ENCODE assay signal across 28 cellular contexts in genomic region chr15:101303408-101303807, GRCh38.
"Had no signal": no experiment of that assay in that cellular context is flagged by ENCODE, and none has a peak within 500 bp of the region (broad histone marks: within the 10 kb centered on the region; RNA-seq: fewer than 3 reads in every experiment).

No MANE protein-coding gene starts in this region.

- FAIRE-seq: TTC549 had no signal

- DNase-seq: activated CD4-positive, alpha-beta T cell treated with anti-CD3 and anti-CD28 coated beads, Interleukin-2, amount 10 ng/mL, durations not matched to agents 24 days and 14 days; activated CD4-positive, alpha-beta T cell treated with anti-CD3 and anti-CD28 coated beads, Interleukin-2, amount 50 U/mL, for 4 hours; activated CD8-positive, alpha-beta T cell treated with anti-CD3 and anti-CD28 coated beads for 36 hours; activated gamma-delta T cell; activated naive CD4-positive, alpha-beta T cell treated with Interleukin-2 at 50 U/mL for 16 hours; activated naive CD8-positive, alpha-beta T cell treated with anti-CD3 and anti-CD28 coated beads, Interleukin-2, amount 10 ng/mL, durations not matched to agents 7 days and 5 days; activated T-cell treated with anti-CD3 and anti-CD28 coated beads, Interleukin-2, amount 50 U/mL, for 1 hour; activated T-cell treated with anti-CD3 and anti-CD28 coated beads, Interleukin-2, amount 50 U/mL, for 72 hours; amygdala; MM.1S; MV-4-11; NCI-H1092; NCI-H1417 treated with DMSO at 0.1 percent for 48 hours; NCI-H187 treated with DMSO at 0.1 percent for 48 hours; NCI-H2081; NCI-H345; NCI-H524 treated with DMSO at 0.1 percent for 48 hours; SHP77 treated with DMSO at 0.1 percent for 48 hours; SK-N-SH had no signal

- H3K4me1 Mint-ChIP-seq: activated CD4-positive, alpha-beta T cell treated with anti-CD3 and anti-CD28 coated beads, Interleukin-2, amount 10 ng/mL, durations not matched to agents 24 days and 14 days; activated naive CD4-positive, alpha-beta T cell treated with anti-CD3 and anti-CD28 coated beads, Interleukin-2, amount 50 U/mL, for 24 hours had no signal

- ATAC-seq: activated CD8-positive, alpha-beta T cell treated with anti-CD3 and anti-CD28 coated beads for 36 hours; activated T-cell treated with anti-CD3 and anti-CD28 coated beads, Interleukin-2, amount 50 U/mL, for 72 hours; Panc1 had no signal

- H3K4me1 ChIP-seq: ascending aorta, SJSA1 had no signal

- H3K4me3 Mint-ChIP-seq: activated CD4-positive, alpha-beta T cell treated with anti-CD3 and anti-CD28 coated beads, Interleukin-2, amount 10 ng/mL, durations not matched to agents 24 days and 14 days; activated CD8-positive, alpha-beta T cell treated with anti-CD3 and anti-CD28 coated beads for 36 hours; activated naive CD4-positive, alpha-beta T cell treated with anti-CD3 and anti-CD28 coated beads, Interleukin-2, amount 50 U/mL, for 24 hours; activated naive CD8-positive, alpha-beta T cell treated with anti-CD3 and anti-CD28 coated beads, Interleukin-2, amount 10 ng/mL, durations not matched to agents 7 days and 5 days; activated T-cell treated with anti-CD3 and anti-CD28 coated beads, Interleukin-2, amount 50 U/mL, for 72 hours; T-helper 1 cell treated with Interleukin-12 subunit alpha and Interleukin-12 subunit beta and Interleukin-4 antibody, amounts not matched to agents 30 μg/mL and 1 μg/mL, for 36 hours; T-helper 2 cell treated with Interferon-gamma antibody and Interleukin-4, amounts not matched to agents 5 μg/mL and 100 μg/mL, for 36 hours had no signal

- H3K4me3 ChIP-seq: ascending aorta, SJSA1 had no signal

- H3K9ac ChIP-seq: KMS-11, SK-N-SH had no signal

- H3K4me2 ChIP-seq: KMS-11, SK-N-SH had no signal

- H3K27ac Mint-ChIP-seq: activated CD4-positive, alpha-beta T cell treated with anti-CD3 and anti-CD28 coated beads, Interleukin-2, amount 10 ng/mL, durations not matched to agents 24 days and 14 days; activated naive CD4-positive, alpha-beta T cell treated with anti-CD3 and anti-CD28 coated beads, Interleukin-2, amount 50 U/mL, for 24 hours; activated naive CD8-positive, alpha-beta T cell treated with anti-CD3 and anti-CD28 coated beads, Interleukin-2, amount 10 ng/mL, durations not matched to agents 7 days and 5 days; activated T-cell treated with anti-CD3 and anti-CD28 coated beads, Interleukin-2, amount 50 U/mL, for 72 hours; activated T-helper 2 cell treated with anti-CD3 and anti-CD28 coated beads, Interferon-gamma antibody, Interleukin-2, Interleukin-4, amounts not matched to agents 10 μg/mL and 5 μg/mL and 100 μg/mL, durations not matched to agents 14 hours and 24 hours and 36 hours; T-helper 1 cell treated with Interleukin-12 subunit alpha and Interleukin-12 subunit beta and Interleukin-4 antibody, amounts not matched to agents 30 μg/mL and 1 μg/mL, for 36 hours; T-helper 2 cell treated with Interferon-gamma antibody and Interleukin-4, amounts not matched to agents 5 μg/mL and 100 μg/mL, for 36 hours had no signal

- H3K9me3 Mint-ChIP-seq: activated CD4-positive, alpha-beta T cell treated with anti-CD3 and anti-CD28 coated beads, Interleukin-2, amount 10 ng/mL, durations not matched to agents 24 days and 14 days; activated CD8-positive, alpha-beta T cell treated with anti-CD3 and anti-CD28 coated beads for 36 hours; activated naive CD4-positive, alpha-beta T cell treated with anti-CD3 and anti-CD28 coated beads, Interleukin-2, amount 50 U/mL, for 24 hours; activated naive CD8-positive, alpha-beta T cell treated with anti-CD3 and anti-CD28 coated beads, Interleukin-2, amount 10 ng/mL, durations not matched to agents 7 days and 5 days; activated T-cell treated with anti-CD3 and anti-CD28 coated beads, Interleukin-2, amount 50 U/mL, for 72 hours; activated T-helper 2 cell treated with anti-CD3 and anti-CD28 coated beads, Interferon-gamma antibody, Interleukin-2, Interleukin-4, amounts not matched to agents 10 μg/mL and 5 μg/mL and 100 μg/mL, durations not matched to agents 14 hours and 24 hours and 36 hours; T-helper 1 cell treated with Interleukin-12 subunit alpha and Interleukin-12 subunit beta and Interleukin-4 antibody, amounts not matched to agents 30 μg/mL and 1 μg/mL, for 36 hours; T-helper 2 cell treated with Interferon-gamma antibody and Interleukin-4, amounts not matched to agents 5 μg/mL and 100 μg/mL, for 36 hours had no signal

- H3K36me3 ChIP-seq: ascending aorta, SJSA1 had no signal

- H3K27ac ChIP-seq: ascending aorta, KMS-11, SJSA1 had no signal

- H3K27me3 ChIP-seq: ascending aorta, SJSA1 had no signal

- H3K9me3 ChIP-seq: ascending aorta, SJSA1, SK-N-SH had no signal

- H3K27me3 Mint-ChIP-seq: activated CD8-positive, alpha-beta T cell treated with anti-CD3 and anti-CD28 coated beads for 36 hours; activated naive CD4-positive, alpha-beta T cell treated with anti-CD3 and anti-CD28 coated beads, Interleukin-2, amount 50 U/mL, for 24 hours; activated naive CD8-positive, alpha-beta T cell treated with anti-CD3 and anti-CD28 coated beads, Interleukin-2, amount 10 ng/mL, durations not matched to agents 7 days and 5 days had no signal

- H3K36me3 Mint-ChIP-seq: activated naive CD4-positive, alpha-beta T cell treated with anti-CD3 and anti-CD28 coated beads, Interleukin-2, amount 50 U/mL, for 24 hours; activated naive CD8-positive, alpha-beta T cell treated with anti-CD3 and anti-CD28 coated beads, Interleukin-2, amount 10 ng/mL, durations not matched to agents 7 days and 5 days had no signal
